ENCODE assay signal across 18 cellular contexts in genomic region chr5:78793907-78794687, GRCh38.
A peak's percentile ranks its signal among the peaks of the same experiment; 100 is the strongest.
DNase-seq lines count a peak whose midpoint lies in the region; ATAC-seq and TF ChIP-seq lines count a peak whose summit lies in the region.
"Had no signal": no experiment of that assay in that cellular context is flagged by ENCODE, and none has a peak within 500 bp of the region (broad histone marks: within the 10 kb centered on the region; RNA-seq: fewer than 3 reads in every experiment).

No MANE protein-coding gene starts in this region.

- H3K4me3 ChIP-seq in HEK293 (ENCODE audit: low read depth, low read length) (no peak overlapping the region), mesenchymal stem cell (ENCODE audit: insufficient read depth in 1 of 2, low read depth in 1 of 2, low read length in 2 of 2) (no peak overlapping the region), BE2C (ENCODE audit: low read depth, low read length) (no peak overlapping the region), WERI-Rb-1 (ENCODE audit: low read depth, low read length) (no peak overlapping the region)
- H3K4me3 ChIP-seq: MG63, SK-N-MC had no signal

- H3K27ac Mint-ChIP-seq in activated B cell treated with CpG ODN at 0.5 μM for 24 hours: peak overlapping the region; percentile 5
- H3K27ac Mint-ChIP-seq in stimulated activated memory B cell treated with anti-CD40 and anti-IgM and Interleukin-4, amounts not matched to agents 10 μg/mL and 1 μg/mL and 100 μg/mL, for 72 hours: peak overlapping the region; percentile 48
- H3K27ac Mint-ChIP-seq: CD4-positive, CD25-positive, alpha-beta regulatory T cell had no signal

- H3K9me3 ChIP-seq in HEK293 (ENCODE audit: control insufficient read depth, insufficient read depth, low read depth, low read length) (no peaks in the 10 kb centered on the region), mesenchymal stem cell (ENCODE audit: control insufficient read depth, low read length) (no peaks in the 10 kb centered on the region), BE2C (no peaks in the 10 kb centered on the region), WERI-Rb-1 (ENCODE audit: severe bottlenecking) (no peaks in the 10 kb centered on the region)
- H3K9me3 ChIP-seq: MG63 had no signal

- H3K4me1 Mint-ChIP-seq in activated B cell treated with CpG ODN at 0.5 μM for 24 hours: peaks cover 63% of the 10 kb centered on the region
- H3K4me1 Mint-ChIP-seq in stimulated activated memory B cell treated with anti-CD40 and anti-IgM and Interleukin-4, amounts not matched to agents 10 μg/mL and 1 μg/mL and 100 μg/mL, for 72 hours: peaks cover 32% of the 10 kb centered on the region

- no peak overlapping the region for H2BK120ac ChIP-seq in mesenchymal stem cell (ENCODE audit: low read depth, low read length)

- intact Hi-C loops in activated B cell treated with CpG ODN at 0.5 μM for 24 hours (cut with micrococcal nuclease): loop anchor here (2.0 kb wide), 1 partner anchor 67 kb away; no protein-coding TSS in a partner anchor

- H2BK15ac ChIP-seq in mesenchymal stem cell (ENCODE audit: low read depth, poor library complexity, severe bottlenecking): no peak overlapping the region

- peaks cover 5% of the 10 kb centered on the region for H3K79me1 ChIP-seq in mesenchymal stem cell (replicated peaks; ENCODE audit: low read length, poor library complexity, severe bottlenecking)

- TF ChIP-seq CTCF in HEK293 (tag by site-specific recombination; IDR thresholded peaks at IDR 0.05) (no peak), activated B cell treated with CpG ODN at 0.5 μM for 24 hours (IDR thresholded peaks at IDR 0.05) (no peak), BE2C (IDR thresholded peaks at IDR 0.05; ENCODE audit: low read depth, low read length) (no peak), WERI-Rb-1 (IDR thresholded peaks at IDR 0.05; ENCODE audit: low read depth, low read length) (no peak)

- CTCF ChIA-PET in HEK293 (lab: Yijun Ruan, JAX) (interaction anchor here (0.5 kb wide), 1 partner anchor 17 kb away, joined by 4 read pairs; no protein-coding TSS in a partner anchor), activated B cell treated with CpG ODN at 0.5 μM for 24 hours (lab: Charles Lee) (no interaction called here)

- H4K91ac ChIP-seq in mesenchymal stem cell (ENCODE audit: low read length): no peak overlapping the region

- H2BK5ac ChIP-seq in mesenchymal stem cell (ENCODE audit: low read depth, low read length, poor library complexity, severe bottlenecking): no peak overlapping the region

- H2BK12ac ChIP-seq in mesenchymal stem cell (ENCODE audit: low read length in 2 of 2): no peak overlapping the region

- H3K36me3 Mint-ChIP-seq in activated B cell treated with CpG ODN at 0.5 μM for 24 hours (ENCODE audit: low read depth): no peaks in the 10 kb centered on the region
- peaks cover 14% of the 10 kb centered on the region for H3K36me3 Mint-ChIP-seq in stimulated activated memory B cell treated with anti-CD40 and anti-IgM and Interleukin-4, amounts not matched to agents 10 μg/mL and 1 μg/mL and 100 μg/mL, for 72 hours

- H2AFZ ChIP-seq in mesenchymal stem cell (ENCODE audit: low read depth, low read length): no peak overlapping the region

- H3K27me3 Mint-ChIP-seq in activated B cell treated with CpG ODN at 0.5 μM for 24 hours: no peaks in the 10 kb centered on the region
- no peaks in the 10 kb centered on the region for H3K27me3 Mint-ChIP-seq in stimulated activated memory B cell treated with anti-CD40 and anti-IgM and Interleukin-4, amounts not matched to agents 10 μg/mL and 1 μg/mL and 100 μg/mL, for 72 hours
- H3K27me3 Mint-ChIP-seq: CD4-positive, CD25-positive, alpha-beta regulatory T cell had no signal

- POLR2A ChIA-PET in HEK293 (lab: Yijun Ruan, JAX) (no interaction called here), activated B cell treated with CpG ODN at 0.5 μM for 24 hours (lab: Charles Lee) (no interaction called here)

- 89% methylated on average over 6 of the region's 7 CpGs for WGBS in mesenchymal stem cell

- H3K4ac ChIP-seq in mesenchymal stem cell (ENCODE audit: low read depth in 1 of 2, low read length in 2 of 2): no peak overlapping the region

- no peak overlapping the region for H3K14ac ChIP-seq in mesenchymal stem cell (ENCODE audit: low read length in 2 of 2)

- no peaks in the 10 kb centered on the region for H3K36me3 ChIP-seq in HEK293 (ENCODE audit: control insufficient read depth in 2 of 2, insufficient read depth in 1 of 2, low read length in 2 of 2)
- no peaks in the 10 kb centered on the region for H3K36me3 ChIP-seq in mesenchymal stem cell (ENCODE audit: control insufficient read depth in 1 of 2, insufficient read depth in 2 of 2, low read depth in 1 of 2, low read length in 2 of 2)
- H3K36me3 ChIP-seq in BE2C: no peaks in the 10 kb centered on the region
- H3K36me3 ChIP-seq in WERI-Rb-1: no peaks in the 10 kb centered on the region
- H3K36me3 ChIP-seq: MG63 had no signal

- no peak overlapping the region for H3K23ac ChIP-seq in mesenchymal stem cell (ENCODE audit: low read length in 2 of 2)

- no peak for ATAC-seq in activated B cell treated with CpG ODN at 0.5 μM for 24 hours (ENCODE audit: low read depth)
- ATAC-seq in stimulated activated memory B cell treated with anti-CD40 and anti-IgM and Interleukin-4, amounts not matched to agents 10 μg/mL and 1 μg/mL and 100 μg/mL, for 72 hours: no peak
- ATAC-seq: HCT116 had no signal

- H3K4me1 ChIP-seq in HEK293 (ENCODE audit: control insufficient read depth, insufficient read depth, low read length) (peaks cover 7% of the 10 kb centered on the region), mesenchymal stem cell (ENCODE audit: control insufficient read depth, insufficient read depth, low read depth, low read length) (peaks cover 6% of the 10 kb centered on the region), BE2C (peaks cover 15% of the 10 kb centered on the region)

- no peak overlapping the region for H4K8ac ChIP-seq in mesenchymal stem cell (ENCODE audit: low read length)

- no peak for DNase-seq in activated B cell treated with CpG ODN at 0.5 μM for 24 hours
- DNase-seq in mesenchymal stem cell: no peak
- no peak for DNase-seq in substantia nigra (lab: John Stamatoyannopoulos, UW)
- DNase-seq in BE2C: no peak
- DNase-seq in WERI-Rb-1: no peak
- DNase-seq: CD4-positive, CD25-positive, alpha-beta regulatory T cell; Karpas-422; MG63; NCI-H1092 treated with DMSO at 0.1 percent for 48 hours; NCI-H1694 treated with DMSO at 0.1 percent for 48 hours; NCI-H2107; NCI-H2227 treated with DMSO at 0.1 percent for 48 hours; NCI-H524; Right ventricle myocardium superior had no signal

- H2AK5ac ChIP-seq in mesenchymal stem cell (ENCODE audit: low read length, severe bottlenecking): peak overlapping the region; percentile 13

- no peaks in the 10 kb centered on the region for H3K9me3 Mint-ChIP-seq in activated B cell treated with CpG ODN at 0.5 μM for 24 hours
- peaks cover 3% of the 10 kb centered on the region for H3K9me3 Mint-ChIP-seq in stimulated activated memory B cell treated with anti-CD40 and anti-IgM and Interleukin-4, amounts not matched to agents 10 μg/mL and 1 μg/mL and 100 μg/mL, for 72 hours

- no peak overlapping the region for H3K18ac ChIP-seq in mesenchymal stem cell (ENCODE audit: low read depth in 1 of 2, low read length in 2 of 2)

- H3K9ac ChIP-seq in mesenchymal stem cell (ENCODE audit: low read length): no peak overlapping the region

- no peak overlapping the region for H3K4me3 Mint-ChIP-seq in activated B cell treated with CpG ODN at 0.5 μM for 24 hours
- no peak overlapping the region for H3K4me3 Mint-ChIP-seq in stimulated activated memory B cell treated with anti-CD40 and anti-IgM and Interleukin-4, amounts not matched to agents 10 μg/mL and 1 μg/mL and 100 μg/mL, for 72 hours
- H3K4me3 Mint-ChIP-seq: CD4-positive, CD25-positive, alpha-beta regulatory T cell had no signal

- H3K27me3 ChIP-seq in mesenchymal stem cell (ENCODE audit: control insufficient read depth in 1 of 2, insufficient read depth in 1 of 2, low read length in 2 of 2) (no peaks in the 10 kb centered on the region), BE2C (no peaks in the 10 kb centered on the region), WERI-Rb-1 (ENCODE audit: insufficient read depth, low read depth, severe bottlenecking) (no peaks in the 10 kb centered on the region)
- H3K27me3 ChIP-seq: MG63 had no signal

- H3K4me2 ChIP-seq in mesenchymal stem cell (ENCODE audit: low read length, poor library complexity, severe bottlenecking): no peak overlapping the region

- H3K27ac ChIP-seq in HEK293 (ENCODE audit: extremely low read depth, low read depth, low read length) (no peak overlapping the region), mesenchymal stem cell (ENCODE audit: low read length, poor library complexity, severe bottlenecking) (no peak overlapping the region), substantia nigra (ENCODE audit: low read depth, low read length, poor library complexity, severe bottlenecking) (no peak overlapping the region), WERI-Rb-1 (no peak overlapping the region)
- H3K27ac ChIP-seq: SK-N-MC had no signal

TF ChIP-seq in HEK293, 187 proteins besides CTCF, POLR2A, EP300 and RAD21:
- TF ChIP-seq KLF1 (tag by site-specific recombination; IDR thresholded peaks at IDR 0.05) (0 out of 2 replicates have a peak, but pooled peaks have one; percentile 15), ZNF777 (tag by site-specific recombination; IDR thresholded peaks at IDR 0.05; ENCODE audit: borderline replicate concordance) (no peak), ZBTB6 (tag by site-specific recombination; IDR thresholded peaks at IDR 0.05) (no peak)
